In the genomic region with DNA sequence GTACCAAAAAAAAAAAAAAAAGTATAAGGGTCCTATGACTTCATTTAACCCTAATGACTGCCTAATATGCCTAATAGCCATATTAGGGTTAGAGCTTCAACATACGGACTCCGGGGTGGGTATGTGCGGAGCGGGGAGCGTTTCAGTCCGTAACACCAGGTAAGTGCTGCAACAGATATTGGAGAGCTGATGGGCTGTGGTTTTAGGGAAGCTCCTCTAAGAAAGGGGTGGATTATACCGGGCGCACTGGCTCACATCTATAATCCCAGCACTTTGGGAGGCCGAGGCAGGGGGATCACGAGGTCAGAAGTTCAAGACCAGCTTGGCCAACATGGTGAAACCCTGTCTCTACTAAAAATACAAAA, we compare ENCODE assay signal across 11 cellular contexts. TPM values are rescaled to one million over a fixed set of nuclear protein-coding genes. Genes with fewer than 3 reads are reported as not detected.
A peak's percentile ranks its signal among the peaks of the same experiment; 100 is the strongest.
DNase-seq lines count a peak whose midpoint lies in the region; ATAC-seq and TF ChIP-seq lines count a peak whose summit lies in the region.
"Had no signal": no experiment of that assay in that cellular context is flagged by ENCODE, and none has a peak within 500 bp of the region (broad histone marks: within the 10 kb centered on the region; RNA-seq: fewer than 3 reads in every experiment).

No MANE protein-coding gene starts in this region.

- no peak overlapping the region for H2BK120ac ChIP-seq in mesendoderm (ENCODE audit: low read depth, low read length)

- DNase-seq in right atrium auricular region (ENCODE audit: low spot score) (no peak), right cardiac atrium (no peak), mesendoderm (no peak), upper lobe of left lung (no peak), GM03348 (ENCODE audit: low spot score) (no peak)
- DNase-seq in activated T-helper 2 cell treated with anti-CD3 and anti-CD28 coated beads, Interferon-gamma antibody, Interleukin-2, Interleukin-4, amounts not matched to agents 10 μg/mL and 5 μg/mL and 100 μg/mL, durations not matched to agents 14 hours and 24 hours and 36 hours (ENCODE audit: low spot score) = no peak
- DNase-seq in stimulated activated CD4-positive, alpha-beta T cell treated with anti-CD3 and anti-CD28 coated beads, Interleukin-2, amount 100 ng/mL, for 48 hours = no peak
- DNase-seq: DMS 273 treated with DMSO at 0.1 percent for 48 hours, NCI-H446 had no signal

- H3K4me2 ChIP-seq in mesendoderm (ENCODE audit: low read length) = no peak overlapping the region

- H3K4me3 Mint-ChIP-seq in activated T-helper 2 cell treated with anti-CD3 and anti-CD28 coated beads, Interferon-gamma antibody, Interleukin-2, Interleukin-4, amounts not matched to agents 10 μg/mL and 5 μg/mL and 100 μg/mL, durations not matched to agents 14 hours and 24 hours and 36 hours (ENCODE audit: low read depth) = peak overlapping the region; percentile 93

- H3K27me3 ChIP-seq in right atrium auricular region (no peaks in the 10 kb centered on the region), right cardiac atrium (ENCODE audit: control insufficient read depth, insufficient read depth) (no peaks in the 10 kb centered on the region), mesendoderm (ENCODE audit: insufficient read depth, low read length, poor library complexity) (no peaks in the 10 kb centered on the region), upper lobe of left lung (no peaks in the 10 kb centered on the region)

- no peak overlapping the region for H3K4me3 ChIP-seq in right atrium auricular region
- no peak overlapping the region for H3K4me3 ChIP-seq in right cardiac atrium (ENCODE audit: low read length)
- H3K4me3 ChIP-seq in mesendoderm (ENCODE audit: low read length) = no peak overlapping the region
- H3K4me3 ChIP-seq in upper lobe of left lung = peak overlapping the region in 1 of 4 donors; percentile 79

- no peak overlapping the region for H2BK15ac ChIP-seq in mesendoderm (replicated peaks; ENCODE audit: low read depth)

- H3K4me1 ChIP-seq in right atrium auricular region (peaks cover 0 to 50% of the 10 kb centered on the region in 2 donors), right cardiac atrium (ENCODE audit: control insufficient read depth, insufficient read depth, low read length) (peaks cover 12% of the 10 kb centered on the region), mesendoderm (ENCODE audit: control insufficient read depth, low read depth, low read length) (peaks cover 2% of the 10 kb centered on the region), upper lobe of left lung (peaks cover 40 to 53% (median 43%) of the 10 kb centered on the region in 4 donors)

- peak overlapping the region; percentile 80 for H3K23ac ChIP-seq in mesendoderm (ENCODE audit: low read length)

- H3K79me2 ChIP-seq in mesendoderm (ENCODE audit: control insufficient read depth, insufficient read depth, low read length) = peaks cover 25% of the 10 kb centered on the region

- intact Hi-C loops in right cardiac atrium (cut with DNase I) = loop anchor here in 2 of 4 donors (5.0 kb wide), 1 partner anchor 57 kb away; the partner anchor contains the start of gene TXNDC11 (in 2 of the 2)
- intact Hi-C loops in activated T-helper 2 cell treated with anti-CD3 and anti-CD28 coated beads, Interferon-gamma antibody, Interleukin-2, Interleukin-4, amounts not matched to agents 10 μg/mL and 5 μg/mL and 100 μg/mL, durations not matched to agents 14 hours and 24 hours and 36 hours (cut with micrococcal nuclease) = loop anchor here (5.0 to 10.0 kb wide), 4 partner anchors 113 to 857 kb away; partner anchors contain the start of genes CLEC16A, DEXI and SOCS1

- no peak overlapping the region for H2AK5ac ChIP-seq in mesendoderm (ENCODE audit: low read length)

- TF ChIP-seq CTCF in right atrium auricular region (IDR thresholded peaks at IDR 0.05) (no peak), upper lobe of left lung (IDR thresholded peaks at IDR 0.05) (no peak)

- H4K8ac ChIP-seq in mesendoderm (ENCODE audit: low read depth, low read length) = no peak overlapping the region

- no peaks in the 10 kb centered on the region for H3K36me3 ChIP-seq in right atrium auricular region
- no peaks in the 10 kb centered on the region for H3K36me3 ChIP-seq in mesendoderm (ENCODE audit: control insufficient read depth, insufficient read depth, low read length)
- H3K36me3 ChIP-seq in upper lobe of left lung = peaks cover 0 to 12% (median 0%) of the 10 kb centered on the region in 4 donors

- no peak for TF ChIP-seq POLR2A in upper lobe of left lung (IDR thresholded peaks at IDR 0.05)

- H3K79me1 ChIP-seq in mesendoderm (ENCODE audit: low read length) = peaks cover 10% of the 10 kb centered on the region

- H3K9me3 ChIP-seq in right atrium auricular region = no peaks in the 10 kb centered on the region
- no peaks in the 10 kb centered on the region for H3K9me3 ChIP-seq in right cardiac atrium (ENCODE audit: control insufficient read depth, low read length)
- no peaks in the 10 kb centered on the region for H3K9me3 ChIP-seq in upper lobe of left lung

- no peaks in the 10 kb centered on the region for H3K27me3 Mint-ChIP-seq in activated T-helper 2 cell treated with anti-CD3 and anti-CD28 coated beads, Interferon-gamma antibody, Interleukin-2, Interleukin-4, amounts not matched to agents 10 μg/mL and 5 μg/mL and 100 μg/mL, durations not matched to agents 14 hours and 24 hours and 36 hours (ENCODE audit: low read depth)

- no peak overlapping the region for H4K5ac ChIP-seq in mesendoderm (ENCODE audit: low read length)

- peaks cover 49% of the 10 kb centered on the region for H3K36me3 Mint-ChIP-seq in activated T-helper 2 cell treated with anti-CD3 and anti-CD28 coated beads, Interferon-gamma antibody, Interleukin-2, Interleukin-4, amounts not matched to agents 10 μg/mL and 5 μg/mL and 100 μg/mL, durations not matched to agents 14 hours and 24 hours and 36 hours (ENCODE audit: low read depth)

- no peak overlapping the region for H3K4ac ChIP-seq in mesendoderm (ENCODE audit: low read depth, low read length)

- WGBS in right cardiac atrium = 97% methylated on average over 10 of the region's 10 CpGs
- whole genome bisulfite sequencing in mesendoderm (ENCODE audit: extremely low coverage, insufficient coverage, low lambda C conversion rate) = no CpG with 5 or more reads among the region's 10 CpGs
- WGBS in upper lobe of left lung, 2 donors = 95 to 97% methylated on average over 10 of the region's 10 CpGs

- no peak for TF ChIP-seq EP300 in upper lobe of left lung (IDR thresholded peaks at IDR 0.05)

- peak overlapping the region; percentile 96 for H3K27ac Mint-ChIP-seq in activated T-helper 2 cell treated with anti-CD3 and anti-CD28 coated beads, Interferon-gamma antibody, Interleukin-2, Interleukin-4, amounts not matched to agents 10 μg/mL and 5 μg/mL and 100 μg/mL, durations not matched to agents 14 hours and 24 hours and 36 hours

- H3K56ac ChIP-seq in mesendoderm (ENCODE audit: low read length) = peak overlapping the region; percentile 15

- H3K9ac ChIP-seq in mesendoderm (ENCODE audit: low read length) = no peak overlapping the region

- H2BK5ac ChIP-seq in mesendoderm (ENCODE audit: low read length) = no peak overlapping the region

- peaks cover 52% of the 10 kb centered on the region for H3K4me1 Mint-ChIP-seq in activated T-helper 2 cell treated with anti-CD3 and anti-CD28 coated beads, Interferon-gamma antibody, Interleukin-2, Interleukin-4, amounts not matched to agents 10 μg/mL and 5 μg/mL and 100 μg/mL, durations not matched to agents 14 hours and 24 hours and 36 hours (ENCODE audit: low read depth)

- H3K27ac ChIP-seq in right atrium auricular region = peak overlapping the region; percentile 93 to 98
- no peak overlapping the region for H3K27ac ChIP-seq in right cardiac atrium (ENCODE audit: low read length)
- no peak overlapping the region for H3K27ac ChIP-seq in mesendoderm (ENCODE audit: low read depth, low read length)
- H3K27ac ChIP-seq in upper lobe of left lung = peak overlapping the region; percentile 98 to 100 (median 98)

- H3K9me3 Mint-ChIP-seq in activated T-helper 2 cell treated with anti-CD3 and anti-CD28 coated beads, Interferon-gamma antibody, Interleukin-2, Interleukin-4, amounts not matched to agents 10 μg/mL and 5 μg/mL and 100 μg/mL, durations not matched to agents 14 hours and 24 hours and 36 hours = no peaks in the 10 kb centered on the region

- H3K18ac ChIP-seq in mesendoderm (ENCODE audit: low read length) = no peak overlapping the region

- ATAC-seq in right cardiac atrium = no peak
- ATAC-seq in upper lobe of left lung (ENCODE audit: low FRiP score in 2 of 2) = no peak
- no peak for ATAC-seq in GM19395 (IDR thresholded peaks at IDR 0.05; ENCODE audit: unreplicated experiment)
- ATAC-seq: left lobe of liver had no signal

RNA-seq across cellular contexts. Expression of gene ZC3H7A, which starts 1.9 kb away (rescaled TPM):
- total RNA-seq in right atrium auricular region = 10 to 100 TPM; 29.0 to 32.1 TPM
- total RNA-seq in right cardiac atrium = 10 to 100 TPM; 29.2 to 32.2 (median 31.0) TPM
- 18.7 TPM for polyA plus RNA-seq in right cardiac atrium
- total RNA-seq in activated T-helper 2 cell treated with anti-CD3 and anti-CD28 coated beads, Interferon-gamma antibody, Interleukin-2, Interleukin-4, amounts not matched to agents 10 μg/mL and 5 μg/mL and 100 μg/mL, durations not matched to agents 14 hours and 24 hours and 36 hours = 63.4 and 71.1 TPM in 2 replicates
- polyA plus RNA-seq in mesendoderm (2013, experiment 1 of 2) = 37.5 TPM
- 36.2 TPM for polyA plus RNA-seq in mesendoderm (2013, experiment 2 of 2)
- 100 to 1,000 TPM in 2 of 6 donors, 10 to 100 TPM in 4; 52.7 to 142 (median 64.7) TPM for total RNA-seq in upper lobe of left lung

RNA-seq across cellular contexts. Expression of gene RSL1D1, which starts 52.3 kb away (rescaled TPM):
- total RNA-seq in right atrium auricular region (100 to 1,000 TPM in 1 of 2 donors, 10 to 100 TPM in 1; 75.3 to 123 TPM), right cardiac atrium (100 to 1,000 TPM; 103 to 114 (median 109) TPM), upper lobe of left lung (100 to 1,000 TPM in 4 of 6 donors, 10 to 100 TPM in 2; 77.8 to 121 (median 108) TPM)
- 46.8 TPM for polyA plus RNA-seq in right cardiac atrium
- total RNA-seq in activated T-helper 2 cell treated with anti-CD3 and anti-CD28 coated beads, Interferon-gamma antibody, Interleukin-2, Interleukin-4, amounts not matched to agents 10 μg/mL and 5 μg/mL and 100 μg/mL, durations not matched to agents 14 hours and 24 hours and 36 hours = 326 and 348 TPM in 2 replicates
- polyA plus RNA-seq in mesendoderm (2013, experiment 1 of 2) = 422 TPM
- polyA plus RNA-seq in mesendoderm (2013, experiment 2 of 2) = 428 TPM

RNA-seq across cellular contexts. Expression of gene TXNDC11, which starts 56.3 kb away (rescaled TPM):
- total RNA-seq in right atrium auricular region = 10 to 100 TPM; 29.5 to 38.1 TPM
- total RNA-seq in right cardiac atrium = 10 to 100 TPM; 22.0 to 29.4 (median 23.9) TPM
- 25.8 TPM for polyA plus RNA-seq in right cardiac atrium
- 48.0 and 53.0 TPM in 2 replicates for total RNA-seq in activated T-helper 2 cell treated with anti-CD3 and anti-CD28 coated beads, Interferon-gamma antibody, Interleukin-2, Interleukin-4, amounts not matched to agents 10 μg/mL and 5 μg/mL and 100 μg/mL, durations not matched to agents 14 hours and 24 hours and 36 hours
- 12.0 TPM for polyA plus RNA-seq in mesendoderm (2013, experiment 1 of 2)
- polyA plus RNA-seq in mesendoderm (2013, experiment 2 of 2) = 13.0 TPM
- 100 to 1,000 TPM in 5 of 6 donors, 10 to 100 TPM in 1; 81.2 to 148 (median 117) TPM for total RNA-seq in upper lobe of left lung

Comparison
In these comparisons a context has a peak if more than half of its experiments do, and no peak if none do; other contexts are left out.
1. H3K27ac ChIP-seq: peak in right atrium auricular region (2 of 2) and upper lobe of left lung (4 of 4); none in right cardiac atrium (single experiment) and mesendoderm (single experiment).